In genomic region chr19:57789288-57789687, GRCh38 we compare ENCODE assay signal across 23 cellular contexts.
"Had no signal": no experiment of that assay in that cellular context is flagged by ENCODE, and none has a peak within 500 bp of the region (broad histone marks: within the 10 kb centered on the region; RNA-seq: fewer than 3 reads in every experiment).

No MANE protein-coding gene starts in this region.

- H2AFZ ChIP-seq: hepatocyte had no signal

- H3K27me3 ChIP-seq: hepatocyte, left lung had no signal

- H3K4me3 ChIP-seq: hepatocyte, left lung, left ventricle myocardium inferior, lower lobe of right lung, lung, mucosa of descending colon had no signal

- FAIRE-seq: islet of Langerhans, keratinocyte, kidney had no signal

- H3K4me2 ChIP-seq: hepatocyte had no signal

- H3K4me1 ChIP-seq: left lung, lower lobe of right lung had no signal

- H3K27ac ChIP-seq: hepatocyte, left lung, left ventricle myocardium inferior, lower lobe of right lung had no signal

- DNase-seq: hippocampal formation; hypothalamus; immature natural killer cell; islet precursor cell; kidney; kidney glomerular epithelial cell; left cardiac atrium; left colon; left lung; left ventricle myocardium inferior; left ventricle myocardium superior; lower lobe of right lung; mammary epithelial cell; mesenchymal stem cell; mesendoderm; midbrain; mucosa of descending colon; naive B cell; naive thymus-derived CD4-positive, alpha-beta T cell had no signal
